In the genomic region with DNA sequence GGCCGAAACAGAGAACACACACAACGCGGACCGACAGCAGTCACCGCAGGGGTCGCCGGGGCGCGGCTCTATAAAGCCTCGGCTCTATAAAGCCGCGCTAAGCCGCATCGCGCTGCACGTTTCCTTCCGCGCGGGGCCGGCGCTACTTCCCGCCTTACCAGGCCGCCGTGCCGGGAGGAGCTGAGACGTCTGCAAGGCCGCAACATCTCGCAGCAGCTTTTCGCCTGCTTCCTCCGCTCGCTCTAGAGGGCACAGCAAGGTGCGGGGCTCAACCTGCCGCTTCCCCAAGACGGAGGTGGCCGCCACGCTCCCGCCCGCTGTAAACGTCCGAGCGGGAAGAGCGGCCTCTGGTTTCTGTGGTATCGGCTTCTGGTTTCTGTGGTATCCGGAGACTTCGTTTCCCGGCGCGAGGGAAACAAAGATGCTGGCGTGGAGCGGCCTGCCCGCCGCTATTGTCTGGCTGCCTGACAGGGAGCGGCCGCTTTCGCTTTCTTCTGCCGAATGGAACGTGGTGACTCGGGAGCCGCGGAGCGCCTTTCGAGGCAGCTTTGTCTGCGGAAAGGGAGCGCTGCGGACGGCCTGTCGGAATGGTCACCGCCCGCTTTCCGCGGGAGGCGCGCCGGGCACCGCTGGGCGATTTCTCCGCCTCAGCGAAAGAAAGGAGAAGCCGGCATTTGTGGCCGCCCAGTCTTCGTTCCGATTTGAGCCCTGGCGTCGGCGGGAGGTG, we compare ENCODE assay signal across 8 cellular contexts.
DNase-seq lines count a peak whose midpoint lies in the region; ATAC-seq and TF ChIP-seq lines count a peak whose summit lies in the region.

No MANE protein-coding gene starts in this region.

- peak overlapping the region; percentile 87 for H3K27ac ChIP-seq in A673 (ENCODE audit: low read depth, low read length, poor library complexity, severe bottlenecking)
- peak overlapping the region; percentile 78 to 99 (median 98) for H3K27ac ChIP-seq in dorsolateral prefrontal cortex
- peak overlapping the region; percentile 86 to 98 (median 90) for H3K27ac ChIP-seq in right lobe of liver

- POLR2A ChIA-PET in A673 (lab: Charles Lee; ENCODE audit: low non-redundant PET): no interaction called here

- peak overlapping the region; percentile 60 for H3K4me3 ChIP-seq in A673 (ENCODE audit: low read depth, low read length, poor library complexity, severe bottlenecking)
- peak overlapping the region; percentile 48 to 93 (median 80) for H3K4me3 ChIP-seq in dorsolateral prefrontal cortex
- H3K4me3 ChIP-seq in right lobe of liver: peak overlapping the region; percentile 79 to 84 (median 80)

- CTCF ChIA-PET in A673 (lab: Charles Lee): no interaction called here

- no CpG with 5 or more reads among the region's 85 CpGs for WGBS in right lobe of liver (ENCODE audit: insufficient coverage, low coverage, low lambda C conversion rate, missing lambda C conversion rate)

- DNase-seq in A673 (ENCODE audit: low spot score) (peak; percentile 95), NCI-H2196 treated with DMSO at 0.1 percent for 48 hours (lab: John Stamatoyannopoulos, UW; ENCODE audit: unreplicated experiment) (peak; percentile 38), dorsolateral prefrontal cortex (peak; percentile 84 to 91 (median 88)), right lobe of liver (peak; percentile 82 to 89 (median 88))
- peak; percentile 80 to 85 for DNase-seq in activated CD4-positive, alpha-beta T cell treated with anti-CD3 and anti-CD28 coated beads, Interleukin-2, amount 50 U/mL, for 48 hours
- DNase-seq in stimulated activated CD4-positive, alpha-beta T cell treated with anti-CD3 and anti-CD28 coated beads, Interleukin-4, amount 100 ng/mL, for 1 hour: peak; percentile 88

- H3K9me3 ChIP-seq in A673 (ENCODE audit: low read depth, low read length, poor library complexity, severe bottlenecking): no peaks in the 10 kb centered on the region
- H3K9me3 ChIP-seq in right lobe of liver: no peaks in the 10 kb centered on the region

- no peaks in the 10 kb centered on the region for H3K36me3 ChIP-seq in A673 (ENCODE audit: insufficient read depth, low read length, poor library complexity, severe bottlenecking)
- no peaks in the 10 kb centered on the region for H3K36me3 ChIP-seq in right lobe of liver

- intact Hi-C loops in A673 (cut with micrococcal nuclease; ENCODE audit: unreplicated experiment) (loop anchor here (2.0 kb wide), 1 partner anchor 116 kb away; the partner anchor contains the start of gene BMI1), dorsolateral prefrontal cortex (cut with DNase I) (loop anchor here (1.0 to 10.0 kb wide), 14 partner anchors 40 to 628 kb away; partner anchors contain the start of genes BMI1 (in 2 of the 2) and DNAJC1 (in 2 of the 2)), right lobe of liver (cut with DNase I) (no loop called here)

- BruUV-seq in A673 (replicated peaks; lab: Mats Ljungman, UMichigan): no TSS peak

- H3K4me1 ChIP-seq in A673 (ENCODE audit: insufficient read depth, low read length, poor library complexity, severe bottlenecking): peaks cover 15% of the 10 kb centered on the region
- H3K4me1 ChIP-seq in right lobe of liver: peaks cover 0 to 12% (median 4%) of the 10 kb centered on the region in 4 donors

- H3K27me3 ChIP-seq in A673 (replicated peaks; ENCODE audit: insufficient read depth, low read depth, low read length, poor library complexity) (no peaks in the 10 kb centered on the region), dorsolateral prefrontal cortex (no peaks in the 10 kb centered on the region), right lobe of liver (no peaks in the 10 kb centered on the region)

- no peak for TF ChIP-seq CTCF in A673 (conservative IDR thresholded peaks at IDR 0.05; ENCODE audit: low read depth, low read length)
- TF ChIP-seq CTCF in dorsolateral prefrontal cortex (IDR thresholded peaks at IDR 0.05 in 54 of 56, conservative IDR thresholded peaks at IDR 0.05 in 2 of 56; ENCODE audit: low read depth in 1 of 56, partially characterized antibody in 56 of 56): peak in 43 of 56 donors; percentile 9 to 55 (median 31)
- TF ChIP-seq CTCF in right lobe of liver (IDR thresholded peaks at IDR 0.05): peak in 1 of 4 donors; percentile 5

- ATAC-seq in GM18502 (IDR thresholded peaks at IDR 0.05; ENCODE audit: poor library complexity, unreplicated experiment) (peak; percentile 79), HG02943 (IDR thresholded peaks at IDR 0.05; ENCODE audit: low read depth, unreplicated experiment) (peak; percentile 76), right lobe of liver (peak; percentile 86 to 91 (median 90))

- peak; percentile 85 for TF ChIP-seq POLR2A in right lobe of liver (IDR thresholded peaks at IDR 0.05)

Comparison
In these comparisons a context has a peak if more than half of its experiments do, and no peak if none do; other contexts are left out.
1. Peak in every context shown above with its lines: DNase-seq, ATAC-seq, H3K4me3 ChIP-seq and H3K27ac ChIP-seq.
2. DNase-seq: peak in every context shown above with its lines; median percentile 95 in A673; 88 in right lobe of liver; 88 in stimulated activated CD4-positive, alpha-beta T cell treated with anti-CD3 and anti-CD28 coated beads, Interleukin-4, amount 100 ng/mL, for 1 hour; 88 in dorsolateral prefrontal cortex; 82 in activated CD4-positive, alpha-beta T cell treated with anti-CD3 and anti-CD28 coated beads, Interleukin-2, amount 50 U/mL, for 48 hours; 38 in NCI-H2196 treated with DMSO at 0.1 percent for 48 hours.
3. intact Hi-C loops: an anchor here in A673 (2.0 kb wide) and dorsolateral prefrontal cortex (1.0 to 10.0 kb wide); none called in right lobe of liver.